9 cellular contexts compared by ENCODE assay signal in genomic region chr1:114298059-114298458, GRCh38.
"Had no signal": no experiment of that assay in that cellular context is flagged by ENCODE, and none has a peak within 500 bp of the region (broad histone marks: within the 10 kb centered on the region; RNA-seq: fewer than 3 reads in every experiment).

No MANE protein-coding gene starts in this region.

- H3K4me3 ChIP-seq: GM23248 had no signal

- DNase-seq: GM23248, H9, HCEC 1CT, KG1 had no signal

- H3K9me3 Mint-ChIP-seq: IgD-negative memory B cell had no signal

- FAIRE-seq: H1, H54, HepG2 had no signal

- H2AFZ ChIP-seq: GM23248 had no signal

- ATAC-seq: HepG2 had no signal

- H3K36me3 Mint-ChIP-seq: IgD-negative memory B cell had no signal

- H3K27ac ChIP-seq: GM23248, HL-60 had no signal

- H3K9ac ChIP-seq: GM23248 had no signal

- H3K4me3 Mint-ChIP-seq: H9, IgD-negative memory B cell had no signal

- H3K27ac Mint-ChIP-seq: H9, IgD-negative memory B cell had no signal
